8 cellular contexts compared by ENCODE assay signal in the genomic region with DNA sequence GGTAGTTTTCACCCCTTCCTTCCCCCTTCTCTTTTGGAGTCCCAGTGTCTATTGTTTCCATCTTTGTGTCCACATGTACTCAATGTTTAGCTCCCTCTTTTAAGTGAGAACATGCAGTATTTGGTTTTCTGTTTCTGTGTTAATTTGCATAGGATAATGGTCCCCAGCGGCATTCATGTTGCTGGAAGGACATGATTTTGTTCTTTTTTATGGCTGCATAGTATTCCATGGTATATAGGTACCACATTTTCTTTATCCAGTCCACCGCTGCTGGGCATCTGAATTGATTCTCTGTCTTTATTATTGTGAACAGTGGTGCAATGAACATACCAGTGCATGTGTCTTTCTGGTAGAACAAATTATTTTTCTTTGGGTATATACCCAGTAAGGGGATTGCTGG.
"Had no signal": no experiment of that assay in that cellular context is flagged by ENCODE, and none has a peak within 500 bp of the region (broad histone marks: within the 10 kb centered on the region; RNA-seq: fewer than 3 reads in every experiment).

No MANE protein-coding gene starts in this region.

- H3K4me3 ChIP-seq: GM12878 had no signal

- FAIRE-seq: G401.6, GM12878, GM12891, GM12892, GM18507, GM19239 had no signal

- DNase-seq: GDM1, GF-D8 had no signal

- ATAC-seq: GM12878 had no signal
